In the genomic region with DNA sequence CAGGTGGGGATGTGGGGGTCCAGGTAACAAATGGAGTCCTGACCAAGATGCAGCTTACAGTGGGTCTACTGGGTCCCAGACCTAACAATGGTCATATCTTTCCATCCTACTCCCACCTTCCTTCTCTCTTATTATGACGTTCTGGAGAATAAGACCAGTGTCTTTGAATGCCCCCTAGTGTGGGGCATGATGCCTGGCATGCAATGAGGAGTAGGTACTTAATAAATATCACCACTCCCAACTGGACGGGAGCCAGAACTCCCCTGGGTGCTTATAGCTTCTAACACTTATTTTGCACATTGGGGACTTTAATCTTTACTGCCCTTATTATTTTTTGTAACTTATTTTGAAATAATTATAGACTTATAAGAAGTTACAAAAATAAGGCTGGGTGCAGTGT, we compare ENCODE assay signal across 18 cellular contexts.
DNase-seq lines count a peak whose midpoint lies in the region; ATAC-seq and TF ChIP-seq lines count a peak whose summit lies in the region.
"Had no signal": no experiment of that assay in that cellular context is flagged by ENCODE, and none has a peak within 500 bp of the region (broad histone marks: within the 10 kb centered on the region; RNA-seq: fewer than 3 reads in every experiment).

No MANE protein-coding gene starts in this region.

- CTCF ChIA-PET in RWPE1 (lab: Yijun Ruan, JAX), result interaction anchor here (0.6 to 2.1 kb wide), 4 partner anchors 9 to 324 kb away, joined by 3 to 5 read pairs (median 4); no protein-coding TSS in a partner anchor

- TF ChIP-seq CTCF in GM06990 (IDR thresholded peaks at IDR 0.05; ENCODE audit: insufficient read depth, low read length, poor library complexity, severe bottlenecking) (peak; percentile 5), RWPE1 (conservative IDR thresholded peaks at IDR 0.05; ENCODE audit: low read depth) (0 out of 2 replicates have a peak, but pooled peaks have one; percentile 6), kidney epithelial cell (IDR thresholded peaks at IDR 0.05; ENCODE audit: insufficient read depth, low read length, poor library complexity, severe bottlenecking) (peak; percentile 22), GM13977 (IDR thresholded peaks at IDR 0.05; ENCODE audit: extremely low read depth, insufficient read depth, missing control alignments) (no peak)

- no peak for ATAC-seq in HG02981 (IDR thresholded peaks at IDR 0.05; ENCODE audit: unreplicated experiment)
- no peak for ATAC-seq in HG03439 (IDR thresholded peaks at IDR 0.05; ENCODE audit: unreplicated experiment)
- ATAC-seq: naive thymus-derived CD4-positive, alpha-beta T cell; stimulated activated naive B cell treated with anti-CD40 and anti-IgM and Interleukin-4, amounts not matched to agents 10 μg/mL and 1 μg/mL and 100 μg/mL, for 72 hours had no signal

- in situ Hi-C loops in GM13977 (cut with MboI; ENCODE audit: low pct_unique_long_range_greater_than_20kb, low sequenced_read_pairs, unreplicated experiment), result no loop called here

- H3K4me3 ChIP-seq in GM06990 (replicated peaks; ENCODE audit: low read depth, low read length) (no peak overlapping the region), kidney epithelial cell (ENCODE audit: low read depth, low read length) (no peak overlapping the region)
- H3K4me3 ChIP-seq: adrenal gland, lung, tibial nerve had no signal

- no peak for DNase-seq in GM06990 (ENCODE audit: extremely low read depth, insufficient read length)
- peak; percentile 32 for DNase-seq in HT-29 (ENCODE audit: low spot score)
- no peak for DNase-seq in RWPE1 (ENCODE audit: low spot score)
- DNase-seq in kidney epithelial cell (ENCODE audit: low read depth), result no peak
- no peak for DNase-seq in GM13977 (ENCODE audit: low spot score)
- DNase-seq: activated B cell treated with CpG ODN at 0.5 μM for 24 hours; adrenal gland; DMS79 treated with DMSO at 0.1 percent for 48 hours; naive thymus-derived CD4-positive, alpha-beta T cell; NCI-H1694 treated with DMSO at 0.1 percent for 48 hours; NCI-H510A treated with DMSO at 0.1 percent for 48 hours; stimulated activated naive B cell treated with anti-CD40 and anti-IgM and Interleukin-4, amounts not matched to agents 10 μg/mL and 1 μg/mL and 100 μg/mL, for 72 hours; T-helper 1 cell had no signal

- H3K36me3 ChIP-seq in GM06990 (ENCODE audit: control insufficient read depth, insufficient read depth, low read length), result no peaks in the 10 kb centered on the region
- H3K36me3 ChIP-seq in kidney epithelial cell (ENCODE audit: control insufficient read depth, insufficient read depth, low read length), result no peaks in the 10 kb centered on the region
- H3K36me3 ChIP-seq: adrenal gland, tibial nerve had no signal

- POLR2A ChIA-PET in RWPE1 (lab: Yijun Ruan, JAX; ENCODE audit: low non-redundant PET), result no interaction called here

- no peak overlapping the region for H3K27ac ChIP-seq in RWPE1
- H3K27ac ChIP-seq: adrenal gland, C4-2B, tibial nerve had no signal

- no peaks in the 10 kb centered on the region for H3K27me3 ChIP-seq in GM06990 (replicated peaks; ENCODE audit: control insufficient read depth, insufficient read depth, low read length)
- H3K27me3 ChIP-seq in kidney epithelial cell (ENCODE audit: control insufficient read depth, insufficient read depth, low read length), result no peaks in the 10 kb centered on the region
- H3K27me3 ChIP-seq: adrenal gland, tibial nerve had no signal
